8 cellular contexts compared by ENCODE assay signal in genomic region chr19:48970923-48971395, GRCh38. TPM values are rescaled to one million over a fixed set of nuclear protein-coding genes. Genes with fewer than 3 reads are reported as not detected.
DNase-seq lines count a peak whose midpoint lies in the region; FAIRE-seq and TF ChIP-seq lines count a peak whose summit lies in the region.

No MANE protein-coding gene starts in this region.

- no peak for FAIRE-seq in RCC 7860 (lab: Jason Lieb, UNC)

- no peaks in the 10 kb centered on the region for H3K27me3 ChIP-seq in liver (ENCODE audit: control insufficient read depth in 4 of 4, insufficient read depth in 4 of 4, low read length in 3 of 4)

- no peaks in the 10 kb centered on the region for H3K9me3 ChIP-seq in liver (ENCODE audit: control insufficient read depth in 4 of 4, low read length in 3 of 4)

- H3K27ac ChIP-seq in liver (ENCODE audit: low read depth in 1 of 2, low read length in 2 of 2) = no peak overlapping the region

- 29% methylated on average over 19 of the region's 19 CpGs for WGBS in liver

- peaks cover 0 to 18% (median 15%) of the 10 kb centered on the region in 4 donors for H3K4me1 ChIP-seq in liver (ENCODE audit: control insufficient read depth in 4 of 4, insufficient read depth in 4 of 4, low read length in 3 of 4)

- H3K4me3 ChIP-seq in liver (ENCODE audit: low read depth in 1 of 3, low read length in 3 of 3) = no peak overlapping the region

- TF ChIP-seq RAD21 in liver (IDR thresholded peaks at IDR 0.05) = peak; percentile 89 to 92

- peaks cover 5 to 20% (median 14%) of the 10 kb centered on the region in 4 donors for H3K36me3 ChIP-seq in liver (ENCODE audit: control insufficient read depth in 4 of 4, insufficient read depth in 3 of 4, low read depth in 1 of 4, low read length in 3 of 4)

- peak; percentile 83 for TF ChIP-seq CTCF in liver (IDR thresholded peaks at IDR 0.05; ENCODE audit: low read depth, low read length, missing input control)

- DNase-seq in NCI-H1417 (lab: John Stamatoyannopoulos, UW) (peak in 2 of 3 experiments; percentile 38 to 95), NCI-H1417 treated with DMSO at 0.1 percent for 48 hours (lab: John Stamatoyannopoulos, UW) (no peak), NCI-H345 (lab: John Stamatoyannopoulos, UW) (peak; percentile 57), cerebellum (ENCODE audit: low spot score) (peak; percentile 79), RCC 7860 (ENCODE audit: low spot score) (no peak)
- DNase-seq in activated CD4-positive, alpha-beta T cell treated with anti-CD3 and anti-CD28 coated beads for 1 hour = peak; percentile 70
- peak; percentile 70 for DNase-seq in stimulated activated CD8-positive, alpha-beta memory T cell treated with anti-CD3 and anti-CD28 coated beads, Interleukin-12 subunit alpha, Interleukin-12 subunit beta, amount 100 ng/mL, for 1 hour (ENCODE audit: low read depth)

- H3K9ac ChIP-seq in liver (ENCODE audit: low read depth in 1 of 2, low read length in 2 of 2) = no peak overlapping the region

TF ChIP-seq in liver, 16 proteins besides CTCF, POLR2A, EP300 and RAD21:
- TF ChIP-seq RXRA (IDR thresholded peaks at IDR 0.05) = no peak
- TF ChIP-seq HNF4A (conservative IDR thresholded peaks at IDR 0.05) = no peak
- TF ChIP-seq ATF3 (IDR thresholded peaks at IDR 0.05) = no peak
- TF ChIP-seq HNF4G (IDR thresholded peaks at IDR 0.05) = no peak

RNA-seq across cellular contexts. Expression of gene FTL, which starts 5.8 kb away (rescaled TPM):
- total RNA-seq in cerebellum (397 TPM), liver (1,000 to 10,000 TPM; 2,528 to 9,360 TPM)
- polyA plus RNA-seq in liver = over 10,000 TPM; 15,042 to 16,395 TPM

RNA-seq across cellular contexts. Expression of gene BAX, which starts 16.3 kb away (rescaled TPM):
- 8.0 TPM for total RNA-seq in cerebellum
- 10 to 100 TPM; 10.8 to 18.7 TPM for total RNA-seq in liver
- polyA plus RNA-seq in liver = 10 to 100 TPM; 10.5 to 27.0 TPM

RNA-seq across cellular contexts. Expression of gene GYS1, which starts 22.1 kb away (rescaled TPM):
- total RNA-seq in cerebellum = 19.0 TPM
- total RNA-seq in liver = 1 to 10 TPM; 8.4 to 8.7 TPM
- 1 to 10 TPM; 2.6 to 4.2 TPM for polyA plus RNA-seq in liver

RNA-seq across cellular contexts. Expression of gene RUVBL2, which starts 22.7 kb away (rescaled TPM):
- total RNA-seq in cerebellum = 59.0 TPM
- total RNA-seq in liver = 10 to 100 TPM; 52.5 to 80.1 TPM
- polyA plus RNA-seq in liver = 10 to 100 TPM; 29.6 to 46.7 TPM

RNA-seq across cellular contexts. Expression of gene DHDH, which starts 37.5 kb away (rescaled TPM):
- total RNA-seq in cerebellum (not detected), liver (1 to 10 TPM in 1 of 2 donors, not detected in 1; 1.3 TPM)
- under 1 TPM in 1 of 2 donors, not detected in 1; 0.16 TPM for polyA plus RNA-seq in liver

Comparison
In these comparisons a context has a peak if more than half of its experiments do, and no peak if none do; other contexts are left out.
1. DNase-seq: peak in NCI-H1417 (2 of 3), NCI-H345 (single experiment), activated CD4-positive, alpha-beta T cell treated with anti-CD3 and anti-CD28 coated beads for 1 hour (single experiment), cerebellum (single experiment) and stimulated activated CD8-positive, alpha-beta memory T cell treated with anti-CD3 and anti-CD28 coated beads, Interleukin-12 subunit alpha, Interleukin-12 subunit beta, amount 100 ng/mL, for 1 hour (single experiment); none in NCI-H1417 treated with DMSO at 0.1 percent for 48 hours (single experiment) and RCC 7860 (single experiment).